Comparison of ENCODE assay signal across 8 cellular contexts in genomic region chr2:27264253-27264752, GRCh38. TPM values are rescaled to one million over a fixed set of nuclear protein-coding genes. Genes with fewer than 3 reads are reported as not detected.
A peak's percentile ranks its signal among the peaks of the same experiment; 100 is the strongest.
DNase-seq lines count a peak whose midpoint lies in the region; ATAC-seq and TF ChIP-seq lines count a peak whose summit lies in the region.

No MANE protein-coding gene starts in this region.

- peaks cover 41% of the 10 kb centered on the region for H3K27me3 Mint-ChIP-seq in CD8-positive, alpha-beta T cell (ENCODE audit: low read depth)
- peaks cover 33 to 44% (median 37%) of the 10 kb centered on the region in 5 donors for H3K27me3 Mint-ChIP-seq in naive thymus-derived CD8-positive, alpha-beta T cell

- TF ChIP-seq CTCF in CD8-positive, alpha-beta T cell (IDR thresholded peaks at IDR 0.05): no peak
- no peak for TF ChIP-seq CTCF in coronary artery (IDR thresholded peaks at IDR 0.05)

- peaks cover 26% of the 10 kb centered on the region for H3K4me1 Mint-ChIP-seq in CD8-positive, alpha-beta T cell (ENCODE audit: low read depth)
- H3K4me1 Mint-ChIP-seq in naive thymus-derived CD8-positive, alpha-beta T cell: peaks cover 22 to 30% (median 28%) of the 10 kb centered on the region in 4 donors

- H3K4me3 Mint-ChIP-seq in CD8-positive, alpha-beta T cell: peak overlapping the region; percentile 91
- peak overlapping the region in 9 of 10 donors; percentile 80 to 99 (median 92) for H3K4me3 Mint-ChIP-seq in naive thymus-derived CD8-positive, alpha-beta T cell

- intact Hi-C loops in CD8-positive, alpha-beta T cell (cut with DNase I, micrococcal nuclease): loop anchor here in 1 of 2 experiments (1.0 to 5.0 kb wide), 2 partner anchors 47 to 177 kb away; partner anchors contain the start of genes CAD and KHK

- DNase-seq in CD8-positive, alpha-beta T cell: peak in 1 of 7 experiments; percentile 50
- DNase-seq in MG63 (no peak), coronary artery (ENCODE audit: low spot score) (no peak), HUDEP-2 (lab: John Stamatoyannopoulos, UW; ENCODE audit: unreplicated experiment in 76 of 76) (no peak)
- peak in 4 of 10 donors; percentile 21 to 64 (median 32) for DNase-seq in naive thymus-derived CD8-positive, alpha-beta T cell

- H3K9me3 Mint-ChIP-seq in CD8-positive, alpha-beta T cell: no peaks in the 10 kb centered on the region
- H3K9me3 Mint-ChIP-seq in naive thymus-derived CD8-positive, alpha-beta T cell: peaks cover 0 to 2% (median 0%) of the 10 kb centered on the region in 9 donors

- peaks cover 34% of the 10 kb centered on the region for H3K27me3 ChIP-seq in CD8-positive, alpha-beta T cell (ENCODE audit: insufficient read depth, low read length)
- H3K27me3 ChIP-seq in MG63: peaks cover 45% of the 10 kb centered on the region

- H3K36me3 Mint-ChIP-seq in CD8-positive, alpha-beta T cell: peaks cover 3% of the 10 kb centered on the region
- H3K36me3 Mint-ChIP-seq in naive thymus-derived CD8-positive, alpha-beta T cell: peaks cover 0 to 14% (median 2%) of the 10 kb centered on the region in 3 donors

- peak overlapping the region; percentile 55 for H3K4me3 ChIP-seq in CD8-positive, alpha-beta T cell (ENCODE audit: low read depth, low read length)
- peak overlapping the region; percentile 17; the same call in 1 of the 2 replicates for H3K4me3 ChIP-seq in MG63
- H3K4me3 ChIP-seq in coronary artery: peak overlapping the region; percentile 66

- no peaks in the 10 kb centered on the region for H3K36me3 ChIP-seq in CD8-positive, alpha-beta T cell (ENCODE audit: insufficient read depth, low read length)
- no peaks in the 10 kb centered on the region for H3K36me3 ChIP-seq in MG63

- peak; percentile 45 for ATAC-seq in CD8-positive, alpha-beta T cell
- ATAC-seq in naive thymus-derived CD8-positive, alpha-beta T cell: peak; percentile 60 to 64
- ATAC-seq in HG03280 (IDR thresholded peaks at IDR 0.05; ENCODE audit: unreplicated experiment): no peak
- no peak for ATAC-seq in GM19395 (IDR thresholded peaks at IDR 0.05; ENCODE audit: unreplicated experiment)
- ATAC-seq in HG02852 (IDR thresholded peaks at IDR 0.05; ENCODE audit: unreplicated experiment): no peak

- H3K27ac Mint-ChIP-seq in CD8-positive, alpha-beta T cell: no peak overlapping the region
- peak overlapping the region in 3 of 10 donors; percentile 50 to 91 (median 88) for H3K27ac Mint-ChIP-seq in naive thymus-derived CD8-positive, alpha-beta T cell

- H3K27ac ChIP-seq in CD8-positive, alpha-beta T cell (ENCODE audit: low read depth, low read length): no peak overlapping the region
- H3K27ac ChIP-seq in coronary artery: no peak overlapping the region

- H3K9me3 ChIP-seq in CD8-positive, alpha-beta T cell (ENCODE audit: low read length): no peaks in the 10 kb centered on the region
- no peaks in the 10 kb centered on the region for H3K9me3 ChIP-seq in MG63

- POLR2A ChIA-PET in CD8-positive, alpha-beta T cell (lab: Charles Lee): interaction anchor here (0.9 to 1.5 kb wide), 4 partner anchors 14 to 165 kb away, joined by 3 to 4 read pairs (median 3); partner anchors contain the start of genes MPV17 and ZNF513
- POLR2A ChIA-PET in naive thymus-derived CD8-positive, alpha-beta T cell (lab: Charles Lee): interaction anchor here (0.6 to 2.5 kb wide), 4 partner anchors 12 to 59 kb away, joined by 3 to 11 read pairs (median 4); partner anchors contain the start of genes CAD and MPV17

- peaks cover 24% of the 10 kb centered on the region for H3K4me1 ChIP-seq in CD8-positive, alpha-beta T cell (ENCODE audit: insufficient read depth, low read length)

- CTCF ChIA-PET in CD8-positive, alpha-beta T cell (lab: Charles Lee): interaction anchor here (0.9 to 5.4 kb wide), 9 partner anchors 12 to 177 kb away, joined by 3 to 73 read pairs (median 4); partner anchors contain the start of genes ABHD1, KHK and TRIM54

RNA-seq across cellular contexts. Expression of gene SLC30A3, which starts 1.5 kb away (rescaled TPM):
- not detected for total RNA-seq in CD8-positive, alpha-beta T cell
- total RNA-seq in MG63 (2014; rRNA removed; shearing (Covaris generic); ENCODE audit: low replicate concordance): not detected in 2 replicates
- not detected for total RNA-seq in naive thymus-derived CD8-positive, alpha-beta T cell
- polyA plus RNA-seq in naive thymus-derived CD8-positive, alpha-beta T cell: under 1 TPM in 1 of 3 donors, not detected in 2; 0.13 TPM

RNA-seq across cellular contexts. Expression of gene DNAJC5G, which starts 10.9 kb away (rescaled TPM):
- total RNA-seq in CD8-positive, alpha-beta T cell: not detected
- not detected in 2 replicates for total RNA-seq in MG63 (2014; rRNA removed; shearing (Covaris generic); ENCODE audit: low replicate concordance)
- total RNA-seq in naive thymus-derived CD8-positive, alpha-beta T cell: not detected
- not detected for polyA plus RNA-seq in naive thymus-derived CD8-positive, alpha-beta T cell

RNA-seq across cellular contexts. Expression of gene TRIM54, which starts 17.9 kb away (rescaled TPM):
- not detected for total RNA-seq in CD8-positive, alpha-beta T cell
- total RNA-seq in MG63 (2014; rRNA removed; shearing (Covaris generic); ENCODE audit: low replicate concordance): 2.1 TPM in 1 of 2 replicates, not detected in the other
- under 1 TPM in 1 of 2 experiments, not detected in 1; 0.19 TPM for total RNA-seq in naive thymus-derived CD8-positive, alpha-beta T cell
- polyA plus RNA-seq in naive thymus-derived CD8-positive, alpha-beta T cell: not detected

RNA-seq across cellular contexts. Expression of gene UCN, which starts 43.9 kb away (rescaled TPM):
- total RNA-seq in CD8-positive, alpha-beta T cell: 1 to 10 TPM; 1.2 to 1.5 TPM
- total RNA-seq in MG63 (2014; rRNA removed; shearing (Covaris generic); ENCODE audit: low replicate concordance): 1.3 TPM in 1 of 2 replicates, not detected in the other
- total RNA-seq in naive thymus-derived CD8-positive, alpha-beta T cell: 1 to 10 TPM; 5.9 to 6.9 TPM
- 1 to 10 TPM in 2 of 3 donors, under 1 TPM in 1; 0.54 to 1.3 (median 1.2) TPM for polyA plus RNA-seq in naive thymus-derived CD8-positive, alpha-beta T cell

RNA-seq across cellular contexts. Expression of gene CAD, which starts 47.1 kb away (rescaled TPM):
- total RNA-seq in CD8-positive, alpha-beta T cell: 10 to 100 TPM; 24.7 to 31.4 TPM
- 18.7 and 38.9 TPM in 2 replicates for total RNA-seq in MG63 (2014; rRNA removed; shearing (Covaris generic); ENCODE audit: low replicate concordance)
- total RNA-seq in naive thymus-derived CD8-positive, alpha-beta T cell: 10 to 100 TPM; 52.8 to 59.7 TPM
- 10 to 100 TPM; 18.0 to 31.9 (median 27.7) TPM for polyA plus RNA-seq in naive thymus-derived CD8-positive, alpha-beta T cell

Comparison
In these comparisons a context has a peak if more than half of its experiments do, and no peak if none do; other contexts are left out.
1. ATAC-seq: peak in CD8-positive, alpha-beta T cell (single experiment) and naive thymus-derived CD8-positive, alpha-beta T cell (2 of 2); none in HG03280 (single experiment), GM19395 (single experiment) and HG02852 (single experiment).
2. Peak in every context shown above with its lines, with median percentiles within 50 percentile points of each other: H3K4me3 ChIP-seq.